Comparison of ENCODE assay signal across 26 cellular contexts in genomic region chr17:37502009-37502936, GRCh38.
"Had no signal": no experiment of that assay in that cellular context is flagged by ENCODE, and none has a peak within 500 bp of the region (broad histone marks: within the 10 kb centered on the region; RNA-seq: fewer than 3 reads in every experiment).

No MANE protein-coding gene starts in this region.

- H3K27ac ChIP-seq: foreskin keratinocyte, heart right ventricle, pancreas, psoas muscle, stomach, thyroid gland, upper lobe of right lung had no signal

- H3K27ac Mint-ChIP-seq: activated B cell treated with CpG ODN at 0.5 μM for 24 hours; activated CD8-positive, alpha-beta T cell treated with anti-CD3 and anti-CD28 coated beads for 36 hours; activated naive CD4-positive, alpha-beta T cell treated with anti-CD3 and anti-CD28 coated beads, Interleukin-2, amount 50 U/mL, for 24 hours; activated naive CD8-positive, alpha-beta T cell treated with anti-CD3 and anti-CD28 coated beads, Interleukin-2, amount 50 U/mL, for 24 hours; activated T-helper 2 cell treated with anti-CD3 and anti-CD28 coated beads, Interferon-gamma antibody, Interleukin-2, Interleukin-4, amounts not matched to agents 10 μg/mL and 5 μg/mL and 100 μg/mL, durations not matched to agents 14 hours and 24 hours and 36 hours; mesothelial cell of epicardium; naive B cell; stimulated activated naive B cell treated with anti-CD40 and anti-IgM and Interleukin-4, amounts not matched to agents 10 μg/mL and 1 μg/mL and 100 μg/mL, for 72 hours; T-helper 1 cell treated with Interleukin-12 subunit alpha and Interleukin-12 subunit beta and Interleukin-4 antibody, amounts not matched to agents 30 μg/mL and 1 μg/mL, for 36 hours had no signal

- H3K4me1 Mint-ChIP-seq: activated B cell treated with CpG ODN at 0.5 μM for 24 hours had no signal

- H3K4me1 ChIP-seq: upper lobe of right lung had no signal

- H3K36me3 ChIP-seq: heart right ventricle, pancreas, stomach, thyroid gland, upper lobe of right lung had no signal

- ATAC-seq: activated CD8-positive, alpha-beta T cell treated with anti-CD3 and anti-CD28 coated beads for 36 hours; activated naive CD8-positive, alpha-beta T cell treated with anti-CD3 and anti-CD28 coated beads, Interleukin-2, amount 50 U/mL, for 24 hours; foreskin keratinocyte; heart right ventricle; stimulated activated naive B cell treated with anti-CD40 and anti-IgM and Interleukin-4, amounts not matched to agents 10 μg/mL and 1 μg/mL and 100 μg/mL, for 72 hours; upper lobe of right lung had no signal

- H3K4me3 Mint-ChIP-seq: activated B cell treated with CpG ODN at 0.5 μM for 24 hours; activated CD8-positive, alpha-beta T cell treated with anti-CD3 and anti-CD28 coated beads for 36 hours; activated naive CD4-positive, alpha-beta T cell treated with anti-CD3 and anti-CD28 coated beads, Interleukin-2, amount 50 U/mL, for 24 hours; activated naive CD8-positive, alpha-beta T cell treated with anti-CD3 and anti-CD28 coated beads, Interleukin-2, amount 50 U/mL, for 24 hours; mesothelial cell of epicardium; stimulated activated naive B cell treated with anti-CD40 and anti-IgM and Interleukin-4, amounts not matched to agents 10 μg/mL and 1 μg/mL and 100 μg/mL, for 72 hours; T-helper 1 cell treated with Interleukin-12 subunit alpha and Interleukin-12 subunit beta and Interleukin-4 antibody, amounts not matched to agents 30 μg/mL and 1 μg/mL, for 36 hours had no signal

- FAIRE-seq: endothelial cell of umbilical vein, pancreas had no signal

- H3K9me3 ChIP-seq: heart right ventricle, pancreas, psoas muscle, stomach, thyroid gland, upper lobe of right lung had no signal

- H3K4me3 ChIP-seq: heart right ventricle, pancreas, psoas muscle, stomach, thyroid gland, upper lobe of right lung had no signal

- DNase-seq: activated B cell treated with CpG ODN at 0.5 μM for 24 hours; activated CD4-positive, alpha-beta T cell treated with anti-CD3 and anti-CD28 coated beads, Interleukin-2, amount 50 U/mL, for 1 hour; activated CD8-positive, alpha-beta T cell treated with anti-CD3 and anti-CD28 coated beads for 36 hours; activated naive CD8-positive, alpha-beta T cell treated with anti-CD3 and anti-CD28 coated beads, Interleukin-2, amount 50 U/mL, for 24 hours; activated T-cell treated with anti-CD3 and anti-CD28 coated beads, Interleukin-2, amount 50 U/mL, for 48 hours; amygdala; caudate nucleus; cortex of kidney; foreskin keratinocyte; heart right ventricle; naive B cell; nucleus accumbens; pancreas; psoas muscle; stimulated activated CD4-positive, alpha-beta T cell treated with anti-CD3 and anti-CD28 coated beads, Interleukin-15, amount 100 ng/mL, for 24 hours; stimulated activated CD4-positive, alpha-beta T cell treated with anti-CD3 and anti-CD28 coated beads, Interleukin-2, amount 100 ng/mL, for 24 hours; stimulated activated naive B cell treated with anti-CD40 and anti-IgM and Interleukin-4, amounts not matched to agents 10 μg/mL and 1 μg/mL and 100 μg/mL, for 72 hours; stomach; T1000; thyroid gland; upper lobe of right lung had no signal

- H3K27me3 Mint-ChIP-seq: activated B cell treated with CpG ODN at 0.5 μM for 24 hours; activated CD8-positive, alpha-beta T cell treated with anti-CD3 and anti-CD28 coated beads for 36 hours; activated naive CD4-positive, alpha-beta T cell treated with anti-CD3 and anti-CD28 coated beads, Interleukin-2, amount 50 U/mL, for 24 hours; activated naive CD8-positive, alpha-beta T cell treated with anti-CD3 and anti-CD28 coated beads, Interleukin-2, amount 50 U/mL, for 24 hours; naive B cell; stimulated activated naive B cell treated with anti-CD40 and anti-IgM and Interleukin-4, amounts not matched to agents 10 μg/mL and 1 μg/mL and 100 μg/mL, for 72 hours had no signal

- H3K36me3 Mint-ChIP-seq: activated naive CD4-positive, alpha-beta T cell treated with anti-CD3 and anti-CD28 coated beads, Interleukin-2, amount 50 U/mL, for 24 hours; mesothelial cell of epicardium; naive B cell had no signal

- H3K9me3 Mint-ChIP-seq: activated B cell treated with CpG ODN at 0.5 μM for 24 hours; activated CD8-positive, alpha-beta T cell treated with anti-CD3 and anti-CD28 coated beads for 36 hours; activated naive CD4-positive, alpha-beta T cell treated with anti-CD3 and anti-CD28 coated beads, Interleukin-2, amount 50 U/mL, for 24 hours; activated naive CD8-positive, alpha-beta T cell treated with anti-CD3 and anti-CD28 coated beads, Interleukin-2, amount 50 U/mL, for 24 hours; activated T-helper 2 cell treated with anti-CD3 and anti-CD28 coated beads, Interferon-gamma antibody, Interleukin-2, Interleukin-4, amounts not matched to agents 10 μg/mL and 5 μg/mL and 100 μg/mL, durations not matched to agents 14 hours and 24 hours and 36 hours; mesothelial cell of epicardium; naive B cell; stimulated activated naive B cell treated with anti-CD40 and anti-IgM and Interleukin-4, amounts not matched to agents 10 μg/mL and 1 μg/mL and 100 μg/mL, for 72 hours; T-helper 1 cell treated with Interleukin-12 subunit alpha and Interleukin-12 subunit beta and Interleukin-4 antibody, amounts not matched to agents 30 μg/mL and 1 μg/mL, for 36 hours had no signal

- H3K27me3 ChIP-seq: foreskin keratinocyte, heart right ventricle, pancreas, stomach, thyroid gland, upper lobe of right lung had no signal
